Comparison of ENCODE assay signal across 9 cellular contexts in genomic region chr1:196558424-196558823, GRCh38. TPM values are rescaled to one million over a fixed set of nuclear protein-coding genes. Genes with fewer than 3 reads are reported as not detected.
DNase-seq lines count a peak whose midpoint lies in the region; ATAC-seq and TF ChIP-seq lines count a peak whose summit lies in the region.
"Had no signal": no experiment of that assay in that cellular context is flagged by ENCODE, and none has a peak within 500 bp of the region (broad histone marks: within the 10 kb centered on the region; RNA-seq: fewer than 3 reads in every experiment).

No MANE protein-coding gene starts in this region.

- no peak overlapping the region for H3K27ac Mint-ChIP-seq in stimulated activated naive B cell treated with anti-CD40 and anti-IgM and Interleukin-4, amounts not matched to agents 10 μg/mL and 1 μg/mL and 100 μg/mL, for 72 hours
- H3K27ac Mint-ChIP-seq: IgD-negative memory B cell had no signal

- H3K4me3 ChIP-seq in skin epidermis = peak overlapping the region in 4 of 7 experiments; percentile 3 to 14 (median 12)

- peak; percentile 57 for ATAC-seq in GM21515 (IDR thresholded peaks at IDR 0.05; ENCODE audit: unreplicated experiment)
- no peak for ATAC-seq in stimulated activated naive B cell treated with anti-CD40 and anti-IgM and Interleukin-4, amounts not matched to agents 10 μg/mL and 1 μg/mL and 100 μg/mL, for 72 hours (replicated peaks)

- H3K27me3 Mint-ChIP-seq in stimulated activated naive B cell treated with anti-CD40 and anti-IgM and Interleukin-4, amounts not matched to agents 10 μg/mL and 1 μg/mL and 100 μg/mL, for 72 hours = no peaks in the 10 kb centered on the region
- H3K27me3 Mint-ChIP-seq: IgD-negative memory B cell had no signal

- TF ChIP-seq CTCF in GM13977 (IDR thresholded peaks at IDR 0.05; ENCODE audit: extremely low read depth, insufficient read depth, missing control alignments) = no peak

- peak overlapping the region in 2 of 21 experiments; percentile 17 to 39 for H3K27ac ChIP-seq in skin epidermis

- H3K4me1 Mint-ChIP-seq in stimulated activated naive B cell treated with anti-CD40 and anti-IgM and Interleukin-4, amounts not matched to agents 10 μg/mL and 1 μg/mL and 100 μg/mL, for 72 hours = no peaks in the 10 kb centered on the region
- H3K4me1 Mint-ChIP-seq: IgD-negative memory B cell had no signal

- in situ Hi-C loops in GM13977 (cut with MboI; ENCODE audit: low pct_unique_long_range_greater_than_20kb, low sequenced_read_pairs, unreplicated experiment) = no loop called here

- DNase-seq in NCI-H460 (ENCODE audit: extremely low read depth, low read depth) (peak; percentile 59), fibroblast of gingiva (ENCODE audit: low read depth) (peak; percentile 78), NOMO-1 treated with DMSO at 0.1 percent for 48 hours (lab: John Stamatoyannopoulos, UW; ENCODE audit: unreplicated experiment) (no peak), GM13977 (ENCODE audit: low spot score) (no peak), DMS79 treated with DMSO at 0.1 percent for 48 hours (lab: John Stamatoyannopoulos, UW) (no peak)
- no peak for DNase-seq in stimulated activated naive B cell treated with anti-CD40 and anti-IgM and Interleukin-4, amounts not matched to agents 10 μg/mL and 1 μg/mL and 100 μg/mL, for 72 hours

- H3K36me3 Mint-ChIP-seq in stimulated activated naive B cell treated with anti-CD40 and anti-IgM and Interleukin-4, amounts not matched to agents 10 μg/mL and 1 μg/mL and 100 μg/mL, for 72 hours = no peaks in the 10 kb centered on the region
- H3K36me3 Mint-ChIP-seq: IgD-negative memory B cell had no signal

- peaks cover 4 to 6% of the 10 kb centered on the region in 2 donors for H3K9me3 Mint-ChIP-seq in stimulated activated naive B cell treated with anti-CD40 and anti-IgM and Interleukin-4, amounts not matched to agents 10 μg/mL and 1 μg/mL and 100 μg/mL, for 72 hours

- H3K4me3 Mint-ChIP-seq in stimulated activated naive B cell treated with anti-CD40 and anti-IgM and Interleukin-4, amounts not matched to agents 10 μg/mL and 1 μg/mL and 100 μg/mL, for 72 hours = no peak overlapping the region
- H3K4me3 Mint-ChIP-seq: IgD-negative memory B cell had no signal

RNA-seq across cellular contexts. Expression of gene KCNT2, which starts 49.8 kb away (rescaled TPM):
- 3.5 and 4.1 TPM in 2 replicates for total RNA-seq in NCI-H460 (2014; rRNA removed; shearing (Covaris generic))
- polyA plus RNA-seq in NCI-H460 (2014; cell fraction: nucleus; rRNA removed) = 0.81 and 1.8 TPM in 2 replicates
- polyA plus RNA-seq: IgD-negative memory B cell had no signal

Comparison
In these comparisons a context has a peak if more than half of its experiments do, and no peak if none do; other contexts are left out.
1. DNase-seq: peak in NCI-H460 (single experiment) and fibroblast of gingiva (single experiment); none in stimulated activated naive B cell treated with anti-CD40 and anti-IgM and Interleukin-4, amounts not matched to agents 10 μg/mL and 1 μg/mL and 100 μg/mL, for 72 hours (single experiment), NOMO-1 treated with DMSO at 0.1 percent for 48 hours (single experiment), GM13977 (single experiment) and DMS79 treated with DMSO at 0.1 percent for 48 hours (single experiment).